In the genomic region with DNA sequence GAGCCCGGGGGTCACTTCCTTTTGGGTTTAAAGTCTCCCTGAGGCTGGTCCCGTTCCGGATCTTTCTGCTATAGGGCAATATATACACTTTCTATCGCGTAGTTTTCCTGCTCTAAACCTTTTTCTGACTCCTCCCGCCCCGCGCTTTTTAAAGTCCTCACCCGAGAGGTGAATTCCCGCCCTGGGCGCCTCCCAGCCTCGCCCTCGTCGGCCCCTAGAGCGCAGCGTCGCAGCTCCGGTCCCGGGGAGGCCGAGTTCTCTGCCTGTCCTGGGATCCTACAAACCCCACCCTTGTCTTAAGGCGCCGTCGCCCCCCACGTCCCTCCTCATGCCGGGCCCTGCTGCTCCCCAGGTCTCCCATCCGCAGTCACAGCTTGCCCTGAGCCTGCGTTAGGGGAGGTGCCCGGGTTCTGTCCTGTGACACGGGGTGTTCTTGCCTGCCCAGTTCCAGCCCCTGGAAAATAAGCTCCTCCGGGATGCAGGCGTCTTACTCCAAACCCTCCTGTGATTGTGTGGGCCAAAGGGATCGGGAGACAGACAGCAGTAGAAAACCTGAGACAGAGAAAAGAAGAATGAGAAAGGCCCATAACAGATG, we compare ENCODE assay signal across 8 cellular contexts. TPM values are rescaled to one million over a fixed set of nuclear protein-coding genes. Genes with fewer than 3 reads are reported as not detected.
DNase-seq lines count a peak whose midpoint lies in the region; ATAC-seq and TF ChIP-seq lines count a peak whose summit lies in the region.

No MANE protein-coding gene starts in this region.

- CTCF ChIA-PET in HCT116 (lab: Charles Lee), result no interaction called here

- POLR2A ChIA-PET in HCT116 (lab: Charles Lee), result no interaction called here
- POLR2A ChIA-PET in activated naive CD8-positive, alpha-beta T cell treated with anti-CD3 and anti-CD28 coated beads, Interleukin-2, amount 10 ng/mL, durations not matched to agents 7 days and 5 days (lab: Charles Lee), result interaction anchor here (0.7 to 1.1 kb wide), 2 partner anchors 23 to 29 kb away, joined by 3 to 5 read pairs; no protein-coding TSS in a partner anchor

- H3K4me1 ChIP-seq in HCT116 (ENCODE audit: control insufficient read depth in 1 of 2, insufficient read depth in 2 of 2, low read length in 2 of 2), result peaks cover 0 to 4% of the 10 kb centered on the region in 2 experiments; a peak in 1 of 4 replicates

- peaks cover 40% of the 10 kb centered on the region for H3K36me3 Mint-ChIP-seq in activated naive CD8-positive, alpha-beta T cell treated with anti-CD3 and anti-CD28 coated beads, Interleukin-2, amount 10 ng/mL, durations not matched to agents 7 days and 5 days

- peak overlapping the region; percentile 96 for H3K27ac Mint-ChIP-seq in activated naive CD8-positive, alpha-beta T cell treated with anti-CD3 and anti-CD28 coated beads, Interleukin-2, amount 10 ng/mL, durations not matched to agents 7 days and 5 days

- H3K9me3 ChIP-seq in HCT116 (ENCODE audit: control insufficient read depth in 1 of 2, insufficient read depth in 1 of 2, low read depth in 1 of 2, low read length in 2 of 2), result no peaks in the 10 kb centered on the region

- no peaks in the 10 kb centered on the region for H3K27me3 Mint-ChIP-seq in activated naive CD8-positive, alpha-beta T cell treated with anti-CD3 and anti-CD28 coated beads, Interleukin-2, amount 10 ng/mL, durations not matched to agents 7 days and 5 days

- H3K4me3 Mint-ChIP-seq in activated naive CD8-positive, alpha-beta T cell treated with anti-CD3 and anti-CD28 coated beads, Interleukin-2, amount 10 ng/mL, durations not matched to agents 7 days and 5 days, result peak overlapping the region; percentile 97

- TF ChIP-seq RAD21 in HCT116 (IDR thresholded peaks at IDR 0.05; ENCODE audit: low read depth), result 0 out of 2 replicates have a peak, but pooled peaks have one; percentile 4

- RAD21 ChIA-PET in HCT116 (lab: Charles Lee; ENCODE audit: low non-redundant PET in 1 of 2, low total read pairs in 2 of 2, uncharacterized antibody in 2 of 2, unreplicated experiment in 2 of 2), result no interaction called here

- peak overlapping the region; percentile 81 for H3K9ac ChIP-seq in HCT116 (ENCODE audit: low read length)

- peak overlapping the region; percentile 40 for H2AFZ ChIP-seq in HCT116 (ENCODE audit: low read depth, low read length, poor library complexity, severe bottlenecking)

- H3K4me3 ChIP-seq in GM12865 (ENCODE audit: low read depth, low read length) (peak overlapping the region; percentile 60), HCT116 (replicated peaks in 1 of 2; ENCODE audit: low read depth in 1 of 2, low read length in 2 of 2) (peak overlapping the region; percentile 66 to 86), iPS-11a (ENCODE audit: low read depth, low read length) (peak overlapping the region; percentile 73)

- intact Hi-C loops in HCT116 (cut with micrococcal nuclease), result loop anchor here (5.0 to 10.0 kb wide), 3 partner anchors 34 to 171 kb away; a partner anchor contains a TSS

- H3K9me2 ChIP-seq in HCT116 (ENCODE audit: insufficient read depth), result no peaks in the 10 kb centered on the region

- H3K4me2 ChIP-seq in HCT116 (ENCODE audit: low read length), result peak overlapping the region; percentile 94

- peak overlapping the region; percentile 53 for H3K27ac ChIP-seq in HCT116 (ENCODE audit: low read depth, low read length)

- no peaks in the 10 kb centered on the region for H3K27me3 ChIP-seq in HCT116 (ENCODE audit: insufficient read depth, low read length)

- H3K4me1 Mint-ChIP-seq in activated naive CD8-positive, alpha-beta T cell treated with anti-CD3 and anti-CD28 coated beads, Interleukin-2, amount 10 ng/mL, durations not matched to agents 7 days and 5 days, result peaks cover 12% of the 10 kb centered on the region

- H3K36me3 ChIP-seq in HCT116 (ENCODE audit: control insufficient read depth in 1 of 2, insufficient read depth in 2 of 2, low read length in 2 of 2), result 0 out of 4 replicates have a peak, but pooled peaks cover 0 to 4% of the 10 kb centered on the region in 2 experiments

- peaks cover 9% of the 10 kb centered on the region for H3K9me3 Mint-ChIP-seq in activated naive CD8-positive, alpha-beta T cell treated with anti-CD3 and anti-CD28 coated beads, Interleukin-2, amount 10 ng/mL, durations not matched to agents 7 days and 5 days

- TF ChIP-seq CTCF in GM12865 (IDR thresholded peaks at IDR 0.05; ENCODE audit: insufficient read depth, low read depth, low read length, missing control alignments), result no peak
- TF ChIP-seq CTCF in HCT116 (IDR thresholded peaks at IDR 0.05 in 2 of 3, conservative IDR thresholded peaks at IDR 0.05 in 1 of 3; ENCODE audit: borderline replicate concordance in 1 of 3, insufficient read depth in 1 of 3, low read depth in 2 of 3, low read length in 2 of 3), result no peak

- TF ChIP-seq POLR2A in HCT116 (IDR thresholded peaks at IDR 0.05; ENCODE audit: borderline replicate concordance, extremely low read depth, insufficient read depth, insufficient read length), result no peak

- no peaks in the 10 kb centered on the region for H4K20me1 ChIP-seq in HCT116 (ENCODE audit: insufficient read depth)

- H3K79me2 ChIP-seq in HCT116 (ENCODE audit: insufficient read depth, low read length), result peaks cover 11% of the 10 kb centered on the region; the same call in 1 of the 2 replicates

- peak; percentile 60 for DNase-seq in GM12865 (ENCODE audit: low read depth)
- no peak for DNase-seq in HCT116 (ENCODE audit: low read depth, low spot score)
- peak; percentile 67 for DNase-seq in NCI-H69 (lab: John Stamatoyannopoulos, UW)
- no peak for DNase-seq in activated naive CD8-positive, alpha-beta T cell treated with anti-CD3 and anti-CD28 coated beads, Interleukin-2, amount 10 ng/mL, durations not matched to agents 7 days and 5 days
- peak; percentile 47 for DNase-seq in stimulated activated CD4-positive, alpha-beta T cell treated with anti-CD3 and anti-CD28 coated beads, Interleukin-15, amount 100 ng/mL, for 24 hours
- no peak for DNase-seq in NCI-H510A treated with DMSO at 0.1 percent for 48 hours (lab: John Stamatoyannopoulos, UW)
- DNase-seq in NCI-H2107 treated with DMSO at 0.1 percent for 48 hours (lab: John Stamatoyannopoulos, UW; ENCODE audit: unreplicated experiment), result no peak

- BruUV-seq in HCT116 (replicated peaks; lab: Mats Ljungman, UMichigan), result TSS peak; percentile 76

- ATAC-seq in HCT116, result peak; percentile 68
- peak; percentile 38 for ATAC-seq in activated naive CD8-positive, alpha-beta T cell treated with anti-CD3 and anti-CD28 coated beads, Interleukin-2, amount 10 ng/mL, durations not matched to agents 7 days and 5 days (ENCODE audit: low read depth)

TF ChIP-seq in HCT116, 20 proteins besides CTCF, POLR2A, EP300 and RAD21:
- no peak for TF ChIP-seq EGR1 (IDR thresholded peaks at IDR 0.05; ENCODE audit: low read depth)
- TF ChIP-seq CEBPB (IDR thresholded peaks at IDR 0.05; ENCODE audit: low read depth), result no peak
- no peak; the same call in 1 of the 2 replicates for TF ChIP-seq ELF1 (IDR thresholded peaks at IDR 0.05; ENCODE audit: borderline replicate concordance, low read depth)
- TF ChIP-seq CBX3 (IDR thresholded peaks at IDR 0.05; ENCODE audit: low read depth), result 0 out of 2 replicates have a peak, but pooled peaks have one; percentile 23
- no peak for TF ChIP-seq POLR2AphosphoS5 (IDR thresholded peaks at IDR 0.05; ENCODE audit: low read depth, low read length)

RNA-seq across cellular contexts. Expression of a gene that starts 0.5 kb away (rescaled TPM):
- 10.2 TPM for total RNA-seq in HCT116 (2021; ENCODE audit: unreplicated experiment)
- polyA plus RNA-seq in HCT116 (2012), result 3.5 and 5.0 TPM in 2 replicates
- 10 to 100 TPM; 28.5 to 29.1 TPM for total RNA-seq in activated naive CD8-positive, alpha-beta T cell treated with anti-CD3 and anti-CD28 coated beads, Interleukin-2, amount 10 ng/mL, durations not matched to agents 7 days and 5 days

RNA-seq across cellular contexts. Expression of a gene that starts 29.0 kb away (rescaled TPM):
- 6.7 TPM for total RNA-seq in HCT116 (2021; ENCODE audit: unreplicated experiment)
- polyA plus RNA-seq in HCT116 (2012), result 4.1 and 4.9 TPM in 2 replicates
- total RNA-seq in activated naive CD8-positive, alpha-beta T cell treated with anti-CD3 and anti-CD28 coated beads, Interleukin-2, amount 10 ng/mL, durations not matched to agents 7 days and 5 days, result 10 to 100 TPM; 16.2 to 17.4 TPM

RNA-seq across cellular contexts. Expression of a gene that starts 32.4 kb away (rescaled TPM):
- total RNA-seq in HCT116 (2021; ENCODE audit: unreplicated experiment), result 5.4 TPM
- 1.8 and 2.6 TPM in 2 replicates for polyA plus RNA-seq in HCT116 (2012)
- 10 to 100 TPM; 13.0 to 13.1 TPM for total RNA-seq in activated naive CD8-positive, alpha-beta T cell treated with anti-CD3 and anti-CD28 coated beads, Interleukin-2, amount 10 ng/mL, durations not matched to agents 7 days and 5 days

Comparison
In these comparisons a context has a peak if more than half of its experiments do, and no peak if none do; other contexts are left out.
1. DNase-seq: peak in GM12865 (single experiment), NCI-H69 (single experiment) and stimulated activated CD4-positive, alpha-beta T cell treated with anti-CD3 and anti-CD28 coated beads, Interleukin-15, amount 100 ng/mL, for 24 hours (single experiment); none in HCT116 (single experiment), activated naive CD8-positive, alpha-beta T cell treated with anti-CD3 and anti-CD28 coated beads, Interleukin-2, amount 10 ng/mL, durations not matched to agents 7 days and 5 days (single experiment), NCI-H510A treated with DMSO at 0.1 percent for 48 hours (single experiment) and NCI-H2107 treated with DMSO at 0.1 percent for 48 hours (single experiment).
2. Peak in every context shown above with its lines, with median percentiles within 50 percentile points of each other: H3K4me3 ChIP-seq.